ENCODE assay signal across 29 cellular contexts in genomic region chr11:124887667-124888013, GRCh38. TPM values are rescaled to one million over a fixed set of nuclear protein-coding genes. Genes with fewer than 3 reads are reported as not detected.
"Had no signal": no experiment of that assay in that cellular context is flagged by ENCODE, and none has a peak within 500 bp of the region (broad histone marks: within the 10 kb centered on the region; RNA-seq: fewer than 3 reads in every experiment).

No MANE protein-coding gene starts in this region.

- H3K4me1 Mint-ChIP-seq: stimulated activated effector memory CD8-positive, alpha-beta T cell treated with anti-CD3 and anti-CD28 coated beads, Interleukin-12 subunit alpha, Interleukin-12 subunit beta, amount 100 ng/mL, for 72 hours had no signal

- H3K4me3 Mint-ChIP-seq: naive thymus-derived CD4-positive, alpha-beta T cell; nephron progenitor cell; stimulated activated effector memory CD8-positive, alpha-beta T cell treated with anti-CD3 and anti-CD28 coated beads, Interleukin-12 subunit alpha, Interleukin-12 subunit beta, amount 100 ng/mL, for 72 hours had no signal

- H3K27ac Mint-ChIP-seq: nephron progenitor cell; stimulated activated effector memory CD8-positive, alpha-beta T cell treated with anti-CD3 and anti-CD28 coated beads, Interleukin-12 subunit alpha, Interleukin-12 subunit beta, amount 100 ng/mL, for 72 hours had no signal

- H3K36me3 Mint-ChIP-seq: stimulated activated effector memory CD8-positive, alpha-beta T cell treated with anti-CD3 and anti-CD28 coated beads, Interleukin-12 subunit alpha, Interleukin-12 subunit beta, amount 100 ng/mL, for 72 hours had no signal

- H3K9me3 ChIP-seq: gastrocnemius medialis, pancreas, right lobe of liver, thoracic aorta, transverse colon had no signal

- H3K27ac ChIP-seq: dorsolateral prefrontal cortex, epithelial cell of prostate, pancreas, right lobe of liver, thoracic aorta, transverse colon had no signal

- H3K9me3 Mint-ChIP-seq: nephron progenitor cell; stimulated activated effector memory CD8-positive, alpha-beta T cell treated with anti-CD3 and anti-CD28 coated beads, Interleukin-12 subunit alpha, Interleukin-12 subunit beta, amount 100 ng/mL, for 72 hours had no signal

- H3K4me1 ChIP-seq: pancreas had no signal

- H3K4me3 ChIP-seq: dorsolateral prefrontal cortex, gastrocnemius medialis, pancreas, right lobe of liver, smooth muscle cell, thoracic aorta, transverse colon had no signal

- DNase-seq: caudate nucleus; cerebellar nuclear complex; dorsolateral prefrontal cortex; effector CD4-positive, alpha-beta T cell; foreskin fibroblast; gastrocnemius medialis; kidney; mesendoderm; midbrain; naive thymus-derived CD4-positive, alpha-beta T cell; nephron progenitor cell; nucleus accumbens; pancreas; retina; right lobe of liver; stimulated activated CD4-positive, alpha-beta T cell treated with anti-CD3 and anti-CD28 coated beads, Interleukin-4, amount 100 ng/mL, for 24 hours; stimulated activated naive CD8-positive, alpha-beta T cell treated with anti-CD3 and anti-CD28 coated beads, Interleukin-15, Interleukin-2, amounts not matched to agents 100 U/mL and 50 U/mL, for 24 hours; transverse colon had no signal

- ATAC-seq: esophagus mucosa; gastrocnemius medialis; left lobe of liver; naive thymus-derived CD4-positive, alpha-beta T cell; pancreas; right lobe of liver; stimulated activated effector memory CD8-positive, alpha-beta T cell treated with anti-CD3 and anti-CD28 coated beads, Interleukin-12 subunit alpha, Interleukin-12 subunit beta, amount 100 ng/mL, for 72 hours; stimulated activated naive CD8-positive, alpha-beta T cell treated with anti-CD3 and anti-CD28 coated beads, Interleukin-15, Interleukin-2, amounts not matched to agents 100 U/mL and 50 U/mL, for 24 hours had no signal

- H3K27me3 ChIP-seq: dorsolateral prefrontal cortex, gastrocnemius medialis, pancreas, right lobe of liver had no signal

- H3K36me3 ChIP-seq: gastrocnemius medialis, pancreas, right lobe of liver, thoracic aorta, transverse colon had no signal

RNA-seq across cellular contexts. Expression of gene ROBO4, which starts 10.0 kb away (rescaled TPM):
- total RNA-seq: smooth muscle cell had no signal

RNA-seq across cellular contexts. Expression of gene HEPN1, which starts 31.4 kb away (rescaled TPM):
- total RNA-seq: esophagus mucosa; gastrocnemius medialis; kidney; left lobe of liver; lower leg skin; mucosa of gallbladder; naive thymus-derived CD4-positive, alpha-beta T cell; pancreas; pulmonary artery endothelial cell; smooth muscle cell; transverse colon; urinary bladder had no signal
- polyA plus RNA-seq: naive thymus-derived CD4-positive, alpha-beta T cell; smooth muscle cell; urinary bladder had no signal

RNA-seq across cellular contexts. Expression of gene HEPACAM, which starts 48.2 kb away (rescaled TPM):
- total RNA-seq: esophagus mucosa; glomerular endothelial cell; kidney; naive thymus-derived CD4-positive, alpha-beta T cell; pulmonary artery endothelial cell; smooth muscle cell; urinary bladder had no signal
- polyA plus RNA-seq: naive thymus-derived CD4-positive, alpha-beta T cell; smooth muscle cell had no signal
